Comparison of ENCODE assay signal across 23 cellular contexts in the genomic region with DNA sequence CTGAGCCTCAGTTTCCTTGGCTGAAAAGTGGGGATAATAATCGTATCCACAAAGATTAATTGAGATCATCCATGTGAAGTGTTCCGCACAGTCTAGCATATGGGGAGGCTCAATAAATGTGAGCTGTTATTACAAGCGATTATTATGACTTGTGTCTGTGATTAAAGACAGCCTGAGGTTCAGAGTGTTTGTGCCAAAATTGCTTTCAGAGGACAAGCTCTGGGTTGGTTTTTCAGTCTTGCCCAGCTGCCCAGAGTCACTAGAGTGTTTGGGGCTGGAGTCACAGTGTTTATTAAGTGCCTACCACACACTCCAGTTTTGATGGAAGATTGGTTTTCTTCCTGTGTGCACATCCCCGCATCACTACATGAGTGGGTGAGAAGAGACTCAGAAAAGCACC. TPM values are rescaled to one million over a fixed set of nuclear protein-coding genes. Genes with fewer than 3 reads are reported as not detected.
"Had no signal": no experiment of that assay in that cellular context is flagged by ENCODE, and none has a peak within 500 bp of the region (broad histone marks: within the 10 kb centered on the region; RNA-seq: fewer than 3 reads in every experiment).

No MANE protein-coding gene starts in this region.

- H3K36me3 Mint-ChIP-seq: T-cell had no signal

- H3K4me3 ChIP-seq: MG63 had no signal

- H3K4me3 Mint-ChIP-seq: T-cell; T-helper 1 cell treated with Interleukin-12 subunit alpha and Interleukin-12 subunit beta and Interleukin-4 antibody, amounts not matched to agents 30 μg/mL and 1 μg/mL, for 36 hours had no signal

- H3K27ac Mint-ChIP-seq: T-cell; T-helper 1 cell treated with Interleukin-12 subunit alpha and Interleukin-12 subunit beta and Interleukin-4 antibody, amounts not matched to agents 30 μg/mL and 1 μg/mL, for 36 hours had no signal

- H3K4me1 Mint-ChIP-seq: T-cell had no signal

- H3K9me3 Mint-ChIP-seq: T-cell; T-helper 1 cell treated with Interleukin-12 subunit alpha and Interleukin-12 subunit beta and Interleukin-4 antibody, amounts not matched to agents 30 μg/mL and 1 μg/mL, for 36 hours had no signal

- DNase-seq: Karpas-422, KG1, MG63, NCI-H1092, NCI-H1105 treated with DMSO at 0.1 percent for 48 hours, NCI-H1417 treated with DMSO at 0.1 percent for 48 hours, NCI-H146, NCI-H1694 treated with DMSO at 0.1 percent for 48 hours, NCI-H1930, NCI-H2081 treated with DMSO at 0.1 percent for 48 hours, NCI-H2171 treated with DMSO at 0.1 percent for 48 hours, NCI-H345, NCI-H510A, NCI-H524 treated with DMSO at 0.1 percent for 48 hours, NCI-H69, NCI-H82, PC-3, SHP77, SK-N-SH, SW 1271, T-cell had no signal

RNA-seq across cellular contexts. Expression of a gene that starts 53.6 kb away (rescaled TPM):
- total RNA-seq: HT-29, PC-3, T-cell had no signal
